2 cellular contexts compared by ENCODE assay signal in genomic region chr18:9714832-9715343, GRCh38.
TF ChIP-seq lines count a peak whose summit lies in the region.

No MANE protein-coding gene starts in this region.

TF ChIP-seq in IMR-90, 13 proteins besides CTCF, POLR2A, EP300 and RAD21:
- TF ChIP-seq BHLHE40 (IDR thresholded peaks at IDR 0.05; ENCODE audit: low read depth, low read length) (no peak), MXI1 (IDR thresholded peaks at IDR 0.05; ENCODE audit: borderline replicate concordance, low read depth, low read length) (no peak), ELK1 (IDR thresholded peaks at IDR 0.05; ENCODE audit: borderline replicate concordance, low read depth, low read length) (no peak), USF2 (IDR thresholded peaks at IDR 0.05; ENCODE audit: low read depth, low read length) (no peak), MAZ (IDR thresholded peaks at IDR 0.05; ENCODE audit: borderline replicate concordance, low read depth, low read length) (no peak), RFX5 (IDR thresholded peaks at IDR 0.05; ENCODE audit: low read depth, low read length) (no peak), SMC3 (IDR thresholded peaks at IDR 0.05; ENCODE audit: low read depth, low read length) (no peak), RCOR1 (IDR thresholded peaks at IDR 0.05; ENCODE audit: insufficient replicate concordance, low read length) (no peak), CHD1 (IDR thresholded peaks at IDR 0.05; ENCODE audit: low read depth, low read length) (no peak), NFE2L2 (IDR thresholded peaks at IDR 0.05; ENCODE audit: low read depth, low read length) (no peak)

TF ChIP-seq in GM23338, 12 proteins besides CTCF, POLR2A, EP300 and RAD21:
- TF ChIP-seq EZH2phosphoT487 (IDR thresholded peaks at IDR 0.05; ENCODE audit: unreplicated experiment) (no peak), ZNF331 (CRISPR knock-in tag; IDR thresholded peaks at IDR 0.05; ENCODE audit: low read depth) (no peak), CREB1 (CRISPR knock-in tag; IDR thresholded peaks at IDR 0.05; ENCODE audit: low read depth) (no peak), EZH2 (IDR thresholded peaks at IDR 0.05; ENCODE audit: low read depth, unreplicated experiment) (no peak), ZNF114 (CRISPR knock-in tag; IDR thresholded peaks at IDR 0.05) (no peak), STAT1 (IDR thresholded peaks at IDR 0.05; ENCODE audit: unreplicated experiment) (no peak), NANOG (IDR thresholded peaks at IDR 0.05; ENCODE audit: borderline replicate concordance) (no peak), ZNF462 (CRISPR knock-in tag; IDR thresholded peaks at IDR 0.05) (no peak)
